12 cellular contexts compared by ENCODE assay signal in genomic region chr17:17675925-17676534, GRCh38. TPM values are rescaled to one million over a fixed set of nuclear protein-coding genes. Genes with fewer than 3 reads are reported as not detected.
DNase-seq lines count a peak whose midpoint lies in the region; ATAC-seq and TF ChIP-seq lines count a peak whose summit lies in the region.
"Had no signal": no experiment of that assay in that cellular context is flagged by ENCODE, and none has a peak within 500 bp of the region (broad histone marks: within the 10 kb centered on the region; RNA-seq: fewer than 3 reads in every experiment).

No MANE protein-coding gene starts in this region.

- peaks cover 13% of the 10 kb centered on the region for H3K9me3 Mint-ChIP-seq in glutamatergic neuron (ENCODE audit: unreplicated experiment)

- peak overlapping the region; percentile 23 to 67 (median 54); a peak in 20 of 22 replicates for H3K4me2 ChIP-seq in BLaER1 treated with 17β-estradiol and CSF1 and Interleukin-3, amounts not matched to agents 10 nM and 100 nM

- TF ChIP-seq EP300 in esophagus muscularis mucosa (IDR thresholded peaks at IDR 0.05), result no peak

- peaks cover 27 to 48% (median 35%) of the 10 kb centered on the region in 10 experiments for H3K4me1 ChIP-seq in BLaER1 treated with 17β-estradiol and CSF1 and Interleukin-3, amounts not matched to agents 10 nM and 100 nM
- H3K4me1 ChIP-seq in esophagus muscularis mucosa, result peaks cover 0 to 8% (median 6%) of the 10 kb centered on the region in 4 donors

- H3K36me3 Mint-ChIP-seq in glutamatergic neuron (ENCODE audit: unreplicated experiment), result no peaks in the 10 kb centered on the region

- WGBS in esophagus muscularis mucosa, result 70% methylated on average over 11 of the region's 11 CpGs

- H3K27ac ChIP-seq in BLaER1 treated with 17β-estradiol and CSF1 and Interleukin-3, amounts not matched to agents 10 nM and 100 nM, result no peak overlapping the region
- no peak overlapping the region for H3K27ac ChIP-seq in esophagus muscularis mucosa (replicated peaks in 1 of 4)
- H3K27ac ChIP-seq: adrenal gland had no signal

- H3K4me1 Mint-ChIP-seq in glutamatergic neuron (ENCODE audit: low read depth, unreplicated experiment), result peaks cover 22% of the 10 kb centered on the region

- intact Hi-C loops in Right ventricle myocardium superior (cut with DNase I) (no loop called here), esophagus muscularis mucosa (cut with DNase I) (loop anchor here (5.0 kb wide), 1 partner anchor 186 kb away; no protein-coding TSS in a partner anchor)

- DNase-seq in GM19238 (ENCODE audit: insufficient read length, low spot score) (peak; percentile 57), SK-N-DZ (ENCODE audit: low spot score) (peak; percentile 57), glutamatergic neuron (no peak), Right ventricle myocardium superior (no peak), esophagus muscularis mucosa (ENCODE audit: extremely low spot score) (no peak), HuH-7 (ENCODE audit: low spot score) (no peak)
- no peak for DNase-seq in stimulated activated naive CD4-positive, alpha-beta T cell treated with Interleukin-2 at 50 U/mL for 16 hours (lab: John Stamatoyannopoulos, UW)
- DNase-seq: hippocampal formation, substantia nigra had no signal

- ATAC-seq in Right ventricle myocardium superior (ENCODE audit: poor library complexity), result no peak
- ATAC-seq: right cardiac atrium had no signal

- peaks cover 0 to 13% (median 0%) of the 10 kb centered on the region in 11 experiments; a peak in 3 of 22 replicates for H4K20me1 ChIP-seq in BLaER1 treated with 17β-estradiol and CSF1 and Interleukin-3, amounts not matched to agents 10 nM and 100 nM

- peaks cover 15% of the 10 kb centered on the region for H3K27me3 Mint-ChIP-seq in glutamatergic neuron (ENCODE audit: unreplicated experiment)

- H3K36me3 ChIP-seq in BLaER1 treated with 17β-estradiol and CSF1 and Interleukin-3, amounts not matched to agents 10 nM and 100 nM, result no peaks in the 10 kb centered on the region
- no peaks in the 10 kb centered on the region for H3K36me3 ChIP-seq in esophagus muscularis mucosa
- H3K36me3 ChIP-seq: adrenal gland had no signal

- H3K27ac Mint-ChIP-seq in glutamatergic neuron (ENCODE audit: unreplicated experiment), result no peak overlapping the region

- H3K4me3 Mint-ChIP-seq in glutamatergic neuron (ENCODE audit: unreplicated experiment), result peak overlapping the region; percentile 23

- no peak for TF ChIP-seq POLR2A in esophagus muscularis mucosa (IDR thresholded peaks at IDR 0.05; ENCODE audit: low read depth)

- H3K9me3 ChIP-seq in BLaER1 treated with 17β-estradiol and CSF1 and Interleukin-3, amounts not matched to agents 10 nM and 100 nM (replicated peaks in 1 of 11), result no peaks in the 10 kb centered on the region
- H3K9me3 ChIP-seq in esophagus muscularis mucosa, result no peaks in the 10 kb centered on the region
- H3K9me3 ChIP-seq: adrenal gland had no signal

- H3K4me3 ChIP-seq in BLaER1 treated with 17β-estradiol and CSF1 and Interleukin-3, amounts not matched to agents 10 nM and 100 nM, result no peak overlapping the region
- no peak overlapping the region for H3K4me3 ChIP-seq in esophagus muscularis mucosa
- H3K4me3 ChIP-seq: adrenal gland had no signal

- TF ChIP-seq CTCF in glutamatergic neuron (IDR thresholded peaks at IDR 0.05; ENCODE audit: partially characterized antibody, unreplicated experiment), result no peak
- no peak for TF ChIP-seq CTCF in esophagus muscularis mucosa (IDR thresholded peaks at IDR 0.05)

- H3K9ac ChIP-seq in BLaER1 treated with 17β-estradiol and CSF1 and Interleukin-3, amounts not matched to agents 10 nM and 100 nM, result peak overlapping the region in 2 of 11 experiments; percentile 3 to 16; a peak in 2 of 22 replicates

- no peaks in the 10 kb centered on the region for H3K27me3 ChIP-seq in BLaER1 treated with 17β-estradiol and CSF1 and Interleukin-3, amounts not matched to agents 10 nM and 100 nM
- H3K27me3 ChIP-seq in esophagus muscularis mucosa, result no peaks in the 10 kb centered on the region
- H3K27me3 ChIP-seq: adrenal gland had no signal

RNA-seq across cellular contexts. Expression of gene RAI1, which starts 5.2 kb away (rescaled TPM):
- polyA plus RNA-seq in SK-N-DZ (2014; cell fraction: cytosol; rRNA removed), result 18.2 and 22.8 TPM in 2 replicates
- 38.5 and 70.0 TPM in 2 replicates for polyA plus RNA-seq in SK-N-DZ (2014; cell fraction: nucleus; rRNA removed)
- total RNA-seq in glutamatergic neuron (ENCODE audit: unreplicated experiment) (70.2 TPM), Right ventricle myocardium superior (28.3 TPM), esophagus muscularis mucosa (10 to 100 TPM; 18.7 to 41.3 (median 28.3) TPM)

Comparison
In these comparisons a context has a peak if more than half of its experiments do, and no peak if none do; other contexts are left out.
1. DNase-seq: peak in GM19238 (single experiment) and SK-N-DZ (single experiment); none in glutamatergic neuron (single experiment), stimulated activated naive CD4-positive, alpha-beta T cell treated with Interleukin-2 at 50 U/mL for 16 hours (single experiment), Right ventricle myocardium superior (single experiment), esophagus muscularis mucosa (single experiment) and HuH-7 (single experiment).